In the genomic region with DNA sequence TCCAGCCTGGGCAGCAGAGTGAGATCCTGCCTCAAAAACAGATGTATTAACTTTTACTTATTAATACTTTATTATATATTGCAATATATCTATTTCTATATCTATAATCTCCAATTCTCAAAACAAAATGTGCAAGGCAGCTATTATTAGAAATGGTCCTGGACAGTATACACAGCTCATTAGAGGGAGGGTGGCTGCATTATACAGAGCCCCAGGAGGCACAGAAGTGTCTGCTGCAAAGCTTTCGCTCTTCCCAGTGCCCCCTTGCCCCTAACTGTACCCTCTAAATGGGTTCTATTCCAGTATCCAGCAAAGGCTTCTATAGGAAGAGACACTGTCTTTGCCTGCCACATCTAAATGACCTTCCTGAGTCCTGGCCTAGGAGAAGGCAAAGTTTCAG, we compare ENCODE assay signal across 37 cellular contexts. TPM values are rescaled to one million over a fixed set of nuclear protein-coding genes. Genes with fewer than 3 reads are reported as not detected.
"Had no signal": no experiment of that assay in that cellular context is flagged by ENCODE, and none has a peak within 500 bp of the region (broad histone marks: within the 10 kb centered on the region; RNA-seq: fewer than 3 reads in every experiment).

No MANE protein-coding gene starts in this region.

- DNase-seq: Karpas-422, Kasumi-1, MG63, MM.1S, MV-4-11, NCI-H1048, NCI-H1092, NCI-H1092 treated with DMSO at 0.1 percent for 48 hours, NCI-H1105, NCI-H1105 treated with DMSO at 0.1 percent for 48 hours, NCI-H1417, NCI-H1417 treated with DMSO at 0.1 percent for 48 hours, NCI-H1436, NCI-H1436 treated with DMSO at 0.1 percent for 48 hours, NCI-H146, NCI-H1694, NCI-H1694 treated with DMSO at 0.1 percent for 48 hours, NCI-H187, NCI-H187 treated with DMSO at 0.1 percent for 48 hours, NCI-H1930, NCI-H2029, NCI-H2029 treated with DMSO at 0.1 percent for 48 hours, NCI-H2081, NCI-H2081 treated with DMSO at 0.1 percent for 48 hours, NCI-H2107, NCI-H2171, NCI-H2171 treated with DMSO at 0.1 percent for 48 hours, NCI-H2227 treated with DMSO at 0.1 percent for 48 hours, NCI-H226, NCI-H345, NCI-H446, NCI-H446 treated with DMSO at 0.1 percent for 48 hours, NCI-H510A, NCI-H510A treated with DMSO at 0.1 percent for 48 hours had no signal

- H3K9me3 ChIP-seq: MG63 had no signal

- H3K27me3 ChIP-seq: MG63 had no signal

- H3K4me2 ChIP-seq: KMS-11 had no signal

- H3K27ac ChIP-seq: KMS-11 had no signal

- H3K4me3 ChIP-seq: MG63 had no signal

- H3K9ac ChIP-seq: KMS-11 had no signal

- H3K36me3 ChIP-seq: MG63 had no signal

RNA-seq across cellular contexts. Expression of gene ARL14, which starts 24.5 kb away (rescaled TPM):
- total RNA-seq: LHCN-M2, NCI-H460 had no signal
